In genomic region chr7:22578048-22578770, GRCh38 we compare ENCODE assay signal across 11 cellular contexts.
A peak's percentile ranks its signal among the peaks of the same experiment; 100 is the strongest.
DNase-seq lines count a peak whose midpoint lies in the region; ATAC-seq and TF ChIP-seq lines count a peak whose summit lies in the region.
"Had no signal": no experiment of that assay in that cellular context is flagged by ENCODE, and none has a peak within 500 bp of the region (broad histone marks: within the 10 kb centered on the region; RNA-seq: fewer than 3 reads in every experiment).

No MANE protein-coding gene starts in this region.

- peak overlapping the region; percentile 91 for H3K27ac Mint-ChIP-seq in chondrocyte (ENCODE audit: unreplicated experiment)

- H3K4me3 Mint-ChIP-seq in chondrocyte (ENCODE audit: unreplicated experiment), result no peak overlapping the region

- peak; percentile 41 for DNase-seq in NOMO-1 treated with DMSO at 0.1 percent for 48 hours (lab: John Stamatoyannopoulos, UW; ENCODE audit: unreplicated experiment)
- no peak for DNase-seq in NOMO-1 treated with dmso at 0.1 percent for 144 hours (lab: John Stamatoyannopoulos, UW; ENCODE audit: unreplicated experiment)
- DNase-seq in chondrocyte (ENCODE audit: low spot score), result no peak
- no peak for DNase-seq in right lobe of liver
- DNase-seq in upper lobe of right lung, result no peak
- no peak for DNase-seq in NCI-H2227 (lab: John Stamatoyannopoulos, UW; ENCODE audit: unreplicated experiment)
- no peak for DNase-seq in NCI-H774 (lab: John Stamatoyannopoulos, UW)
- DNase-seq: NCI-H510A had no signal

- intact Hi-C loops in right lobe of liver (cut with DNase I), result no loop called here
- intact Hi-C loops in upper lobe of right lung (cut with DNase I), result no loop called here

- H3K9me3 Mint-ChIP-seq in chondrocyte (ENCODE audit: low read depth), result peaks cover 3% of the 10 kb centered on the region
- H3K9me3 Mint-ChIP-seq: brain had no signal

- peaks cover 1% of the 10 kb centered on the region for H3K27me3 Mint-ChIP-seq in chondrocyte (ENCODE audit: low read depth)

- H3K4me1 ChIP-seq in right lobe of liver, result peaks cover 0 to 19% (median 8%) of the 10 kb centered on the region in 4 donors
- peaks cover 31% of the 10 kb centered on the region for H3K4me1 ChIP-seq in upper lobe of right lung

- ATAC-seq in right lobe of liver, result peak in 3 of 4 donors; percentile 9 to 33 (median 11)
- ATAC-seq in upper lobe of right lung, result peak; percentile 23
- no peak for ATAC-seq in esophagus mucosa

- no peak for TF ChIP-seq POLR2A in right lobe of liver (IDR thresholded peaks at IDR 0.05)

- H3K27ac ChIP-seq in right lobe of liver, result peak overlapping the region in 2 of 3 donors; percentile 23 to 38
- H3K27ac ChIP-seq in upper lobe of right lung, result peak overlapping the region; percentile 73
- H3K27ac ChIP-seq: 22Rv1 had no signal

- no peak overlapping the region for H3K4me3 ChIP-seq in right lobe of liver
- no peak overlapping the region for H3K4me3 ChIP-seq in upper lobe of right lung

- no peaks in the 10 kb centered on the region for H3K27me3 ChIP-seq in right lobe of liver
- H3K27me3 ChIP-seq in upper lobe of right lung, result no peaks in the 10 kb centered on the region

- peaks cover 47% of the 10 kb centered on the region for H3K4me1 Mint-ChIP-seq in chondrocyte (ENCODE audit: low read depth)

- no peak for TF ChIP-seq CTCF in chondrocyte (IDR thresholded peaks at IDR 0.05)
- TF ChIP-seq CTCF in right lobe of liver (IDR thresholded peaks at IDR 0.05), result no peak
- TF ChIP-seq CTCF in upper lobe of right lung (IDR thresholded peaks at IDR 0.05), result no peak

- no peaks in the 10 kb centered on the region for H3K9me3 ChIP-seq in right lobe of liver
- no peaks in the 10 kb centered on the region for H3K9me3 ChIP-seq in upper lobe of right lung

- no peaks in the 10 kb centered on the region for H3K36me3 ChIP-seq in right lobe of liver
- H3K36me3 ChIP-seq in upper lobe of right lung, result no peaks in the 10 kb centered on the region

- no peaks in the 10 kb centered on the region for H3K36me3 Mint-ChIP-seq in chondrocyte (ENCODE audit: low read depth)
- H3K36me3 Mint-ChIP-seq: brain had no signal

- 47% methylated on average over 4 of the region's 5 CpGs for WGBS in right lobe of liver (ENCODE audit: insufficient coverage, low coverage, low lambda C conversion rate, missing lambda C conversion rate)
